ENCODE assay signal across 1 cellular context in the genomic region with DNA sequence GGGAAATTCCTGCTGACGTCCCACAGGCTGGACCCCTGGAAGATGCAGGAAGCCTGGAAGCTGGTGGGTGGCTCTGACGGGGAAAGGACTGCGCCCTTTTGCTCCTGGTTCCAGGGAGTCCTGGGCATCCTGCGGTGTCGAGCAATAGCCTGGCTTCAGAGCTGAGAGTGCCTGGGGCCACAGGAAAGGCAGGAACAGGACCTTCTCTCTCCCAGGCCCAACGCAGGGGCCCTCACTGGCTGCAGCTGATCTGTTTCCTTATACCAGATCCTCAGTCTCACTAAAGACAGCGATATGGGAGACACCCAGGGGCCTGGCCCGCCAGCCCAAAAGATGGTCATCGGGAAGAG.
TF ChIP-seq lines count a peak whose summit lies in the region.

No MANE protein-coding gene starts in this region.

TF ChIP-seq in GM12878, 131 proteins besides CTCF, POLR2A, EP300 and RAD21:
- TF ChIP-seq SIN3A (IDR thresholded peaks at IDR 0.05; ENCODE audit: low read depth, low read length) (no peak), HCFC1 (IDR thresholded peaks at IDR 0.05; ENCODE audit: low read length) (no peak), EGR1 (IDR thresholded peaks at IDR 0.05; ENCODE audit: borderline replicate concordance in 1 of 2, low read depth in 2 of 2, low read length in 2 of 2) (no peak), GABPA (IDR thresholded peaks at IDR 0.05; ENCODE audit: low read depth) (no peak), PAX8 (IDR thresholded peaks at IDR 0.05) (no peak), FOXM1 (IDR thresholded peaks at IDR 0.05; ENCODE audit: low read depth, low read length) (no peak), TCF12 (IDR thresholded peaks at IDR 0.05; ENCODE audit: low read depth, low read length) (no peak), RUNX3 (IDR thresholded peaks at IDR 0.05; ENCODE audit: low read length) (no peak), CEBPB (IDR thresholded peaks at IDR 0.05; ENCODE audit: borderline replicate concordance in 1 of 2, low read depth in 2 of 2, low read length in 2 of 2) (no peak), GATAD2B (conservative IDR thresholded peaks at IDR 0.05; ENCODE audit: low read depth) (no peak), ZSCAN29 (IDR thresholded peaks at IDR 0.05) (no peak), TCF3 (IDR thresholded peaks at IDR 0.05; ENCODE audit: borderline replicate concordance, insufficient read depth, low read depth, low read length) (no peak)
- TF ChIP-seq, protein P1, sequence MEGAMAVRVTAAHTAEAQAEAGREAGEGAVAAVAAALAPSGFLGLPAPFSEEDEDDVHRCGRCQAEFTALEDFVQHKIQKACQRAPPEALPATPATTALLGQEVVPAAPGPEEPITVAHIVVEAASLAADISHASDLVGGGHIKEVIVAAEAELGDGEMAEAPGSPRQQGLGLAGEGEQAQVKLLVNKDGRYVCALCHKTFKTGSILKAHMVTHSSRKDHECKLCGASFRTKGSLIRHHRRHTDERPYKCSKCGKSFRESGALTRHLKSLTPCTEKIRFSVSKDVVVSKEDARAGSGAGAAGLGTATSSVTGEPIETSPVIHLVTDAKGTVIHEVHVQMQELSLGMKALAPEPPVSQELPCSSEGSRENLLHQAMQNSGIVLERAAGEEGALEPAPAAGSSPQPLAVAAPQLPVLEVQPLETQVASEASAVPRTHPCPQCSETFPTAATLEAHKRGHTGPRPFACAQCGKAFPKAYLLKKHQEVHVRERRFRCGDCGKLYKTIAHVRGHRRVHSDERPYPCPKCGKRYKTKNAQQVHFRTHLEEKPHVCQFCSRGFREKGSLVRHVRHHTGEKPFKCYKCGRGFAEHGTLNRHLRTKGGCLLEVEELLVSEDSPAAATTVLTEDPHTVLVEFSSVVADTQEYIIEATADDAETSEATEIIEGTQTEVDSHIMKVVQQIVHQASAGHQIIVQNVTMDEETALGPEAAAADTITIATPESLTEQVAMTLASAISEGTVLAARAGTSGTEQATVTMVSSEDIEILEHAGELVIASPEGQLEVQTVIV (IDR thresholded peaks at IDR 0.05; ENCODE audit: borderline replicate concordance, partially characterized antibody): no peak
- TF ChIP-seq, protein P2, sequence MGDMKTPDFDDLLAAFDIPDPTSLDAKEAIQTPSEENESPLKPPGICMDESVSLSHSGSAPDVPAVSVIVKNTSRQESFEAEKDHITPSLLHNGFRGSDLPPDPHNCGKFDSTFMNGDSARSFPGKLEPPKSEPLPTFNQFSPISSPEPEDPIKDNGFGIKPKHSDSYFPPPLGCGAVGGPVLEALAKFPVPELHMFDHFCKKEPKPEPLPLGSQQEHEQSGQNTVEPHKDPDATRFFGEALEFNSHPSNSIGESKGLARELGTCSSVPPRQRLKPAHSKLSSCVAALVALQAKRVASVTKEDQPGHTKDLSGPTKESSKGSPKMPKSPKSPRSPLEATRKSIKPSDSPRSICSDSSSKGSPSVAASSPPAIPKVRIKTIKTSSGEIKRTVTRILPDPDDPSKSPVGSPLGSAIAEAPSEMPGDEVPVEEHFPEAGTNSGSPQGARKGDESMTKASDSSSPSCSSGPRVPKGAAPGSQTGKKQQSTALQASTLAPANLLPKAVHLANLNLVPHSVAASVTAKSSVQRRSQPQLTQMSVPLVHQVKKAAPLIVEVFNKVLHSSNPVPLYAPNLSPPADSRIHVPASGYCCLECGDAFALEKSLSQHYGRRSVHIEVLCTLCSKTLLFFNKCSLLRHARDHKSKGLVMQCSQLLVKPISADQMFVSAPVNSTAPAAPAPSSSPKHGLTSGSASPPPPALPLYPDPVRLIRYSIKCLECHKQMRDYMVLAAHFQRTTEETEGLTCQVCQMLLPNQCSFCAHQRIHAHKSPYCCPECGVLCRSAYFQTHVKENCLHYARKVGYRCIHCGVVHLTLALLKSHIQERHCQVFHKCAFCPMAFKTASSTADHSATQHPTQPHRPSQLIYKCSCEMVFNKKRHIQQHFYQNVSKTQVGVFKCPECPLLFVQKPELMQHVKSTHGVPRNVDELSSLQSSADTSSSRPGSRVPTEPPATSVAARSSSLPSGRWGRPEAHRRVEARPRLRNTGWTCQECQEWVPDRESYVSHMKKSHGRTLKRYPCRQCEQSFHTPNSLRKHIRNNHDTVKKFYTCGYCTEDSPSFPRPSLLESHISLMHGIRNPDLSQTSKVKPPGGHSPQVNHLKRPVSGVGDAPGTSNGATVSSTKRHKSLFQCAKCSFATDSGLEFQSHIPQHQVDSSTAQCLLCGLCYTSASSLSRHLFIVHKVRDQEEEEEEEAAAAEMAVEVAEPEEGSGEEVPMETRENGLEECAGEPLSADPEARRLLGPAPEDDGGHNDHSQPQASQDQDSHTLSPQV (IDR thresholded peaks at IDR 0.05): no peak
- TF ChIP-seq, protein P3, sequence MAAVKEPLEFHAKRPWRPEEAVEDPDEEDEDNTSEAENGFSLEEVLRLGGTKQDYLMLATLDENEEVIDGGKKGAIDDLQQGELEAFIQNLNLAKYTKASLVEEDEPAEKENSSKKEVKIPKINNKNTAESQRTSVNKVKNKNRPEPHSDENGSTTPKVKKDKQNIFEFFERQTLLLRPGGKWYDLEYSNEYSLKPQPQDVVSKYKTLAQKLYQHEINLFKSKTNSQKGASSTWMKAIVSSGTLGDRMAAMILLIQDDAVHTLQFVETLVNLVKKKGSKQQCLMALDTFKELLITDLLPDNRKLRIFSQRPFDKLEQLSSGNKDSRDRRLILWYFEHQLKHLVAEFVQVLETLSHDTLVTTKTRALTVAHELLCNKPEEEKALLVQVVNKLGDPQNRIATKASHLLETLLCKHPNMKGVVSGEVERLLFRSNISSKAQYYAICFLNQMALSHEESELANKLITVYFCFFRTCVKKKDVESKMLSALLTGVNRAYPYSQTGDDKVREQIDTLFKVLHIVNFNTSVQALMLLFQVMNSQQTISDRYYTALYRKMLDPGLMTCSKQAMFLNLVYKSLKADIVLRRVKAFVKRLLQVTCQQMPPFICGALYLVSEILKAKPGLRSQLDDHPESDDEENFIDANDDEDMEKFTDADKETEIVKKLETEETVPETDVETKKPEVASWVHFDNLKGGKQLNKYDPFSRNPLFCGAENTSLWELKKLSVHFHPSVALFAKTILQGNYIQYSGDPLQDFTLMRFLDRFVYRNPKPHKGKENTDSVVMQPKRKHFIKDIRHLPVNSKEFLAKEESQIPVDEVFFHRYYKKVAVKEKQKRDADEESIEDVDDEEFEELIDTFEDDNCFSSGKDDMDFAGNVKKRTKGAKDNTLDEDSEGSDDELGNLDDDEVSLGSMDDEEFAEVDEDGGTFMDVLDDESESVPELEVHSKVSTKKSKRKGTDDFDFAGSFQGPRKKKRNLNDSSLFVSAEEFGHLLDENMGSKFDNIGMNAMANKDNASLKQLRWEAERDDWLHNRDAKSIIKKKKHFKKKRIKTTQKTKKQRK (IDR thresholded peaks at IDR 0.05; ENCODE audit: low read depth, low read length): no peak
- TF ChIP-seq, protein P4, sequence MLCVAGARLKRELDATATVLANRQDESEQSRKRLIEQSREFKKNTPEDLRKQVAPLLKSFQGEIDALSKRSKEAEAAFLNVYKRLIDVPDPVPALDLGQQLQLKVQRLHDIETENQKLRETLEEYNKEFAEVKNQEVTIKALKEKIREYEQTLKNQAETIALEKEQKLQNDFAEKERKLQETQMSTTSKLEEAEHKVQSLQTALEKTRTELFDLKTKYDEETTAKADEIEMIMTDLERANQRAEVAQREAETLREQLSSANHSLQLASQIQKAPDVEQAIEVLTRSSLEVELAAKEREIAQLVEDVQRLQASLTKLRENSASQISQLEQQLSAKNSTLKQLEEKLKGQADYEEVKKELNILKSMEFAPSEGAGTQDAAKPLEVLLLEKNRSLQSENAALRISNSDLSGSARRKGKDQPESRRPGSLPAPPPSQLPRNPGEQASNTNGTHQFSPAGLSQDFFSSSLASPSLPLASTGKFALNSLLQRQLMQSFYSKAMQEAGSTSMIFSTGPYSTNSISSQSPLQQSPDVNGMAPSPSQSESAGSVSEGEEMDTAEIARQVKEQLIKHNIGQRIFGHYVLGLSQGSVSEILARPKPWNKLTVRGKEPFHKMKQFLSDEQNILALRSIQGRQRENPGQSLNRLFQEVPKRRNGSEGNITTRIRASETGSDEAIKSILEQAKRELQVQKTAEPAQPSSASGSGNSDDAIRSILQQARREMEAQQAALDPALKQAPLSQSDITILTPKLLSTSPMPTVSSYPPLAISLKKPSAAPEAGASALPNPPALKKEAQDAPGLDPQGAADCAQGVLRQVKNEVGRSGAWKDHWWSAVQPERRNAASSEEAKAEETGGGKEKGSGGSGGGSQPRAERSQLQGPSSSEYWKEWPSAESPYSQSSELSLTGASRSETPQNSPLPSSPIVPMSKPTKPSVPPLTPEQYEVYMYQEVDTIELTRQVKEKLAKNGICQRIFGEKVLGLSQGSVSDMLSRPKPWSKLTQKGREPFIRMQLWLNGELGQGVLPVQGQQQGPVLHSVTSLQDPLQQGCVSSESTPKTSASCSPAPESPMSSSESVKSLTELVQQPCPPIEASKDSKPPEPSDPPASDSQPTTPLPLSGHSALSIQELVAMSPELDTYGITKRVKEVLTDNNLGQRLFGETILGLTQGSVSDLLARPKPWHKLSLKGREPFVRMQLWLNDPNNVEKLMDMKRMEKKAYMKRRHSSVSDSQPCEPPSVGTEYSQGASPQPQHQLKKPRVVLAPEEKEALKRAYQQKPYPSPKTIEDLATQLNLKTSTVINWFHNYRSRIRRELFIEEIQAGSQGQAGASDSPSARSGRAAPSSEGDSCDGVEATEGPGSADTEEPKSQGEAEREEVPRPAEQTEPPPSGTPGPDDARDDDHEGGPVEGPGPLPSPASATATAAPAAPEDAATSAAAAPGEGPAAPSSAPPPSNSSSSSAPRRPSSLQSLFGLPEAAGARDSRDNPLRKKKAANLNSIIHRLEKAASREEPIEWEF (IDR thresholded peaks at IDR 0.05; ENCODE audit: insufficient replicate concordance, low read depth, low read length): no peak
